ENCODE assay signal across 17 cellular contexts in genomic region chr5:160259341-160259740, GRCh38. TPM values are rescaled to one million over a fixed set of nuclear protein-coding genes. Genes with fewer than 3 reads are reported as not detected.
DNase-seq lines count a peak whose midpoint lies in the region; ATAC-seq and TF ChIP-seq lines count a peak whose summit lies in the region.
"Had no signal": no experiment of that assay in that cellular context is flagged by ENCODE, and none has a peak within 500 bp of the region (broad histone marks: within the 10 kb centered on the region; RNA-seq: fewer than 3 reads in every experiment).

No MANE protein-coding gene starts in this region.

- H2AK5ac ChIP-seq in neuronal stem cell (ENCODE audit: low read depth, low read length), result peak overlapping the region; percentile 21

- no peak overlapping the region for H3K4ac ChIP-seq in neuronal stem cell (ENCODE audit: low read length)

- H2BK12ac ChIP-seq in neuronal stem cell (ENCODE audit: low read length), result peak overlapping the region; percentile 41

- H3K4me2 ChIP-seq in BLaER1 treated with 17β-estradiol and CSF1 and Interleukin-3, amounts not matched to agents 10 nM and 100 nM, result peak overlapping the region in 9 of 11 experiments; percentile 71 to 92 (median 78); a peak in 15 of 22 replicates
- H3K4me2 ChIP-seq in neuronal stem cell (ENCODE audit: insufficient read depth, low read length, poor library complexity, severe bottlenecking), result no peak overlapping the region

- H2BK5ac ChIP-seq in neuronal stem cell (ENCODE audit: low read length), result peak overlapping the region; percentile 44

- no peak for ATAC-seq in stimulated activated naive B cell treated with anti-CD40 and anti-IgM and Interleukin-4, amounts not matched to agents 10 μg/mL and 1 μg/mL and 100 μg/mL, for 72 hours (replicated peaks)
- ATAC-seq: HepG2 had no signal

- no peaks in the 10 kb centered on the region for H3K79me1 ChIP-seq in neuronal stem cell (ENCODE audit: low read depth, low read length)

- no peak overlapping the region for H3K4me3 ChIP-seq in BLaER1 treated with 17β-estradiol and CSF1 and Interleukin-3, amounts not matched to agents 10 nM and 100 nM
- no peak overlapping the region for H3K4me3 ChIP-seq in endodermal cell (ENCODE audit: low read length)
- no peak overlapping the region for H3K4me3 ChIP-seq in neuronal stem cell (ENCODE audit: low read length in 2 of 2)
- H3K4me3 ChIP-seq in right atrium auricular region, result no peak overlapping the region

- H2AFZ ChIP-seq in neuronal stem cell (ENCODE audit: low read length), result no peak overlapping the region

- H3K23ac ChIP-seq in neuronal stem cell (ENCODE audit: low read depth, low read length, poor library complexity), result no peak overlapping the region

- H3K27ac Mint-ChIP-seq in endodermal cell, result peak overlapping the region; percentile 55
- peak overlapping the region; percentile 60 for H3K27ac Mint-ChIP-seq in stimulated activated naive B cell treated with anti-CD40 and anti-IgM and Interleukin-4, amounts not matched to agents 10 μg/mL and 1 μg/mL and 100 μg/mL, for 72 hours
- H3K27ac Mint-ChIP-seq: CD4-positive, alpha-beta T cell had no signal

- peaks cover 33 to 69% (median 52%) of the 10 kb centered on the region in 10 experiments for H3K4me1 ChIP-seq in BLaER1 treated with 17β-estradiol and CSF1 and Interleukin-3, amounts not matched to agents 10 nM and 100 nM
- peaks cover 28% of the 10 kb centered on the region for H3K4me1 ChIP-seq in endodermal cell (ENCODE audit: control insufficient read depth, insufficient read depth, low read length)
- H3K4me1 ChIP-seq in neuronal stem cell (ENCODE audit: control insufficient read depth in 2 of 2, insufficient read depth in 1 of 2, low read depth in 1 of 2, low read length in 2 of 2), result peaks cover 33 to 34% of the 10 kb centered on the region in 2 donors
- peaks cover 0 to 33% of the 10 kb centered on the region in 2 donors for H3K4me1 ChIP-seq in right atrium auricular region

- DNase-seq in endodermal cell, result no peak
- no peak for DNase-seq in neuronal stem cell (ENCODE audit: low spot score)
- DNase-seq in stimulated activated naive B cell treated with anti-CD40 and anti-IgM and Interleukin-4, amounts not matched to agents 10 μg/mL and 1 μg/mL and 100 μg/mL, for 72 hours, result no peak
- DNase-seq in NCI-H1417 treated with DMSO at 0.1 percent for 48 hours (lab: John Stamatoyannopoulos, UW), result no peak
- DNase-seq in T-helper 9 cell, result no peak
- no peak for DNase-seq in right atrium auricular region (ENCODE audit: low spot score)
- no peak for DNase-seq in NCI-H510A treated with DMSO at 0.1 percent for 48 hours (lab: John Stamatoyannopoulos, UW)
- DNase-seq: 8988T; AML-193; C1 segment of cervical spinal cord; CD4-positive, alpha-beta T cell; DND-41; GDM1; GOT3; H9 had no signal

- WGBS in endodermal cell (ENCODE audit: insufficient coverage in 1 of 2, insufficient read length in 1 of 2), 2 experiments, result 96 to 97% methylated on average over 6 to 7 of the region's 7 CpGs
- no CpG with 5 or more reads among the region's 7 CpGs for WGBS in neuronal stem cell (ENCODE audit: extremely low coverage in 2 of 2, insufficient read length in 2 of 2, insufficient replicate concordance in 1 of 2), 2 donors

- H3K27me3 ChIP-seq in BLaER1 treated with 17β-estradiol and CSF1 and Interleukin-3, amounts not matched to agents 10 nM and 100 nM, result no peaks in the 10 kb centered on the region
- H3K27me3 ChIP-seq in endodermal cell (ENCODE audit: control insufficient read depth, insufficient read depth, low read length, poor library complexity, severe bottlenecking), result no peaks in the 10 kb centered on the region
- no peaks in the 10 kb centered on the region for H3K27me3 ChIP-seq in neuronal stem cell (ENCODE audit: control insufficient read depth in 3 of 3, insufficient read depth in 3 of 3, low read depth in 1 of 3, low read length in 3 of 3)
- H3K27me3 ChIP-seq in right atrium auricular region, result no peaks in the 10 kb centered on the region

- no peak overlapping the region for H4K8ac ChIP-seq in neuronal stem cell (ENCODE audit: low read depth, low read length)

- H2BK15ac ChIP-seq in neuronal stem cell (ENCODE audit: low read length), result no peak overlapping the region

- H3K9me3 ChIP-seq in BLaER1 treated with 17β-estradiol and CSF1 and Interleukin-3, amounts not matched to agents 10 nM and 100 nM (replicated peaks in 1 of 11), result no peaks in the 10 kb centered on the region
- H3K9me3 ChIP-seq in endodermal cell (ENCODE audit: control insufficient read depth, low read length), result no peaks in the 10 kb centered on the region
- no peaks in the 10 kb centered on the region for H3K9me3 ChIP-seq in neuronal stem cell (replicated peaks in 1 of 2; ENCODE audit: control insufficient read depth in 2 of 2, insufficient read depth in 1 of 2, low read depth in 1 of 2, low read length in 2 of 2)
- H3K9me3 ChIP-seq in right atrium auricular region, result no peaks in the 10 kb centered on the region

- peaks cover 21% of the 10 kb centered on the region for H3K36me3 Mint-ChIP-seq in endodermal cell (ENCODE audit: low read depth)
- no peaks in the 10 kb centered on the region for H3K36me3 Mint-ChIP-seq in stimulated activated naive B cell treated with anti-CD40 and anti-IgM and Interleukin-4, amounts not matched to agents 10 μg/mL and 1 μg/mL and 100 μg/mL, for 72 hours

- H2BK120ac ChIP-seq in neuronal stem cell (ENCODE audit: low read depth, low read length), result no peak overlapping the region

- no peaks in the 10 kb centered on the region for H3K9me3 Mint-ChIP-seq in endodermal cell
- H3K9me3 Mint-ChIP-seq in stimulated activated naive B cell treated with anti-CD40 and anti-IgM and Interleukin-4, amounts not matched to agents 10 μg/mL and 1 μg/mL and 100 μg/mL, for 72 hours, result no peaks in the 10 kb centered on the region
- H3K9me3 Mint-ChIP-seq: CD4-positive, alpha-beta T cell; H9 had no signal

- H3K4me1 Mint-ChIP-seq in endodermal cell, result peaks cover 25% of the 10 kb centered on the region
- H3K4me1 Mint-ChIP-seq in stimulated activated naive B cell treated with anti-CD40 and anti-IgM and Interleukin-4, amounts not matched to agents 10 μg/mL and 1 μg/mL and 100 μg/mL, for 72 hours, result peaks cover 33 to 54% of the 10 kb centered on the region in 2 donors

- peaks cover 0 to 38% (median 0%) of the 10 kb centered on the region in 11 experiments; a peak in 7 of 22 replicates for H3K36me3 ChIP-seq in BLaER1 treated with 17β-estradiol and CSF1 and Interleukin-3, amounts not matched to agents 10 nM and 100 nM
- H3K36me3 ChIP-seq in endodermal cell (ENCODE audit: control insufficient read depth, insufficient read depth, low read length), result peaks cover 13% of the 10 kb centered on the region
- H3K36me3 ChIP-seq in neuronal stem cell (replicated peaks in 1 of 2; ENCODE audit: control insufficient read depth in 2 of 2, insufficient read depth in 2 of 2, low read length in 2 of 2), result peaks cover 9 to 61% of the 10 kb centered on the region in 2 donors
- H3K36me3 ChIP-seq in right atrium auricular region, result peaks cover 11% of the 10 kb centered on the region

- TF ChIP-seq CTCF in endodermal cell (conservative IDR thresholded peaks at IDR 0.05) (no peak), right atrium auricular region (IDR thresholded peaks at IDR 0.05) (no peak)

- H3K27ac ChIP-seq in BLaER1 treated with 17β-estradiol and CSF1 and Interleukin-3, amounts not matched to agents 10 nM and 100 nM, result peak overlapping the region in 3 of 11 experiments; percentile 26 to 77 (median 73); a peak in 3 of 22 replicates
- H3K27ac ChIP-seq in endodermal cell (ENCODE audit: low read depth, low read length) (no peak overlapping the region), neuronal stem cell (replicated peaks; ENCODE audit: low read length) (no peak overlapping the region), right atrium auricular region (no peak overlapping the region)

- no peak overlapping the region for H4K91ac ChIP-seq in neuronal stem cell (ENCODE audit: low read depth, low read length, poor library complexity)

- no peaks in the 10 kb centered on the region for H3K27me3 Mint-ChIP-seq in endodermal cell (ENCODE audit: insufficient read depth)
- H3K27me3 Mint-ChIP-seq in stimulated activated naive B cell treated with anti-CD40 and anti-IgM and Interleukin-4, amounts not matched to agents 10 μg/mL and 1 μg/mL and 100 μg/mL, for 72 hours, result peaks cover 0 to 20% of the 10 kb centered on the region in 2 donors
- H3K27me3 Mint-ChIP-seq: CD4-positive, alpha-beta T cell had no signal

- H3K9ac ChIP-seq in BLaER1 treated with 17β-estradiol and CSF1 and Interleukin-3, amounts not matched to agents 10 nM and 100 nM, result peak overlapping the region in 1 of 11 experiments; percentile 29; a peak in 2 of 22 replicates
- no peak overlapping the region for H3K9ac ChIP-seq in endodermal cell (ENCODE audit: extremely low read depth, low read length, poor library complexity, severe bottlenecking)
- peak overlapping the region; percentile 36 for H3K9ac ChIP-seq in neuronal stem cell (ENCODE audit: low read depth, low read length, poor library complexity)

- H3K4me3 Mint-ChIP-seq in endodermal cell, result no peak overlapping the region
- no peak overlapping the region for H3K4me3 Mint-ChIP-seq in stimulated activated naive B cell treated with anti-CD40 and anti-IgM and Interleukin-4, amounts not matched to agents 10 μg/mL and 1 μg/mL and 100 μg/mL, for 72 hours
- H3K4me3 Mint-ChIP-seq: CD4-positive, alpha-beta T cell; H9 had no signal

- peaks cover 0 to 37% (median 0%) of the 10 kb centered on the region in 11 experiments; a peak in 3 of 22 replicates for H4K20me1 ChIP-seq in BLaER1 treated with 17β-estradiol and CSF1 and Interleukin-3, amounts not matched to agents 10 nM and 100 nM

- H3K18ac ChIP-seq in neuronal stem cell (ENCODE audit: low read length), result peak overlapping the region; percentile 46

- no peak overlapping the region for H3K14ac ChIP-seq in neuronal stem cell (ENCODE audit: low read length)

RNA-seq across cellular contexts. Expression of gene FABP6, which starts 30.0 kb away (rescaled TPM):
- 1 to 10 TPM in 1 of 2 donors, under 1 TPM in 1; 0.37 to 1.9 TPM for total RNA-seq in endodermal cell
- polyA plus RNA-seq in endodermal cell (2013, experiment 1 of 2), result 1.1 TPM
- polyA plus RNA-seq in endodermal cell (2013, experiment 2 of 2), result not detected
- 2.6 TPM for polyA plus RNA-seq in neuronal stem cell (2013, experiment 1 of 2)
- polyA plus RNA-seq in neuronal stem cell (2013, experiment 2 of 2), result 2.3 TPM
- total RNA-seq in right atrium auricular region, result not detected
- total RNA-seq: CD4-positive, alpha-beta T cell; HepG2 had no signal

RNA-seq across cellular contexts. Expression of gene CCNJL, which starts 53.0 kb away (rescaled TPM):
- total RNA-seq in endodermal cell (10 to 100 TPM; 14.1 to 18.7 TPM), right atrium auricular region (1 to 10 TPM; 2.7 to 5.5 TPM)
- 19.3 TPM for polyA plus RNA-seq in endodermal cell (2013, experiment 1 of 2)
- polyA plus RNA-seq in endodermal cell (2013, experiment 2 of 2), result 18.7 TPM
- 21.2 TPM for polyA plus RNA-seq in neuronal stem cell (2013, experiment 1 of 2)
- polyA plus RNA-seq in neuronal stem cell (2013, experiment 2 of 2), result 20.8 TPM
- total RNA-seq: CD4-positive, alpha-beta T cell had no signal
